In genomic region chr19:17359905-17360800, GRCh38 we compare ENCODE assay signal across 22 cellular contexts. TPM values are rescaled to one million over a fixed set of nuclear protein-coding genes. Genes with fewer than 3 reads are reported as not detected.
DNase-seq lines count a peak whose midpoint lies in the region; ATAC-seq, FAIRE-seq and TF ChIP-seq lines count a peak whose summit lies in the region.
"Had no signal": no experiment of that assay in that cellular context is flagged by ENCODE, and none has a peak within 500 bp of the region (broad histone marks: within the 10 kb centered on the region; RNA-seq: fewer than 3 reads in every experiment).

No MANE protein-coding gene starts in this region.

- no peaks in the 10 kb centered on the region for H3K9me3 Mint-ChIP-seq in neural progenitor cell

- H3K27ac ChIP-seq in K562 (ENCODE audit: extremely low read depth, low read depth, low read length) (no peak overlapping the region), neural progenitor cell (no peak overlapping the region)
- H3K27ac ChIP-seq: BLaER1, SJSA1 had no signal

- TF ChIP-seq POLR2A in K562 (conservative IDR thresholded peaks at IDR 0.05), result no peak

- intact Hi-C loops in K562 (cut with micrococcal nuclease), result no loop called here
- intact Hi-C loops in mucosa of descending colon (cut with DNase I, micrococcal nuclease), result no loop called here

- no peak for TF ChIP-seq EP300 in K562 (IDR thresholded peaks at IDR 0.05; ENCODE audit: low read length)

- peaks cover 3% of the 10 kb centered on the region for H3K4me1 Mint-ChIP-seq in neural progenitor cell
- H3K4me1 Mint-ChIP-seq: H9 had no signal

- DNase-seq in H7 (peak; percentile 62), K562 (ENCODE audit: extremely low read depth in 1 of 4, low spot score in 3 of 4) (peak in 1 of 4 experiments; percentile 10), neural progenitor cell (ENCODE audit: low spot score) (no peak), NCI-H524 treated with DMSO at 0.1 percent for 48 hours (lab: John Stamatoyannopoulos, UW) (no peak), mucosa of descending colon (no peak)
- DNase-seq: CD4-positive, CD25-positive, alpha-beta regulatory T cell; H9; NCI-H1048; NCI-H1417; NCI-H1694; NCI-H2029 treated with DMSO at 0.1 percent for 48 hours; NCI-H446 treated with DMSO at 0.1 percent for 48 hours; NCI-H526 treated with DMSO at 0.1 percent for 48 hours; Right ventricle myocardium superior; RPMI8226 had no signal

- no peak for ATAC-seq in K562
- ATAC-seq in mucosa of descending colon, result no peak

- no peaks in the 10 kb centered on the region for H3K79me2 ChIP-seq in K562 (ENCODE audit: control insufficient read depth, insufficient read depth, low read length)
- H3K79me2 ChIP-seq in neural progenitor cell (ENCODE audit: low read depth), result no peaks in the 10 kb centered on the region

- WGBS in K562 (ENCODE audit: insufficient coverage, low coverage, missing lambda C conversion rate), result 20% methylated on average over 6 of the region's 6 CpGs

- peak overlapping the region; percentile 8 for H3K4me3 Mint-ChIP-seq in neural progenitor cell
- H3K4me3 Mint-ChIP-seq: CD4-positive, CD25-positive, alpha-beta regulatory T cell; H9; IgD-negative memory B cell had no signal

- in situ Hi-C loops in K562 (cut with MboI), result no loop called here

- H3K4me3 ChIP-seq in H7 (ENCODE audit: insufficient read depth, low read depth, low read length) (no peak overlapping the region), K562 (no peak overlapping the region), neural progenitor cell (no peak overlapping the region), mucosa of descending colon (no peak overlapping the region)
- H3K4me3 ChIP-seq: BLaER1, SJSA1 had no signal

- POLR2A ChIA-PET in K562 (lab: Yijun Ruan, JAX), result interaction anchor here (0.6 kb wide), 2 partner anchors 57 to 611 kb away, joined by 3 to 4 read pairs; partner anchors contain the start of gene ABHD8

- no TSS peak for BruUV-seq in K562 (replicated peaks; lab: Mats Ljungman, UMichigan)

- H3F3A ChIP-seq in neural progenitor cell (ENCODE audit: low read depth), result no peaks in the 10 kb centered on the region

- no peaks in the 10 kb centered on the region for H4K20me1 ChIP-seq in K562 (replicated peaks; ENCODE audit: control insufficient read depth, insufficient read depth, low read length)
- H4K20me1 ChIP-seq in neural progenitor cell (ENCODE audit: low read depth), result no peaks in the 10 kb centered on the region
- H4K20me1 ChIP-seq: BLaER1 had no signal

- TF ChIP-seq CTCF in K562 (IDR thresholded peaks at IDR 0.05 in 2 of 3, conservative IDR thresholded peaks at IDR 0.05 in 1 of 3; ENCODE audit: insufficient read depth in 2 of 3, low read depth in 1 of 3, low read length in 3 of 3) (no peak), neural progenitor cell (IDR thresholded peaks at IDR 0.05) (no peak), mucosa of descending colon (IDR thresholded peaks at IDR 0.05) (no peak)

- H3K36me3 ChIP-seq in H7 (replicated peaks; ENCODE audit: control insufficient read depth, insufficient read depth, low read length), result no peaks in the 10 kb centered on the region
- no peaks in the 10 kb centered on the region for H3K36me3 ChIP-seq in K562 (ENCODE audit: control insufficient read depth, insufficient read depth, low read length)
- H3K36me3 ChIP-seq in neural progenitor cell, result no peaks in the 10 kb centered on the region
- no peaks in the 10 kb centered on the region for H3K36me3 ChIP-seq in mucosa of descending colon (ENCODE audit: low read depth)
- H3K36me3 ChIP-seq: BLaER1, SJSA1 had no signal

- peaks cover 0 to 1% of the 10 kb centered on the region in 2 experiments; a peak in 2 of 5 replicates for H3K4me1 ChIP-seq in K562 (replicated peaks in 1 of 2; ENCODE audit: control insufficient read depth in 2 of 2, insufficient read depth in 2 of 2, low read length in 2 of 2)
- H3K4me1 ChIP-seq in neural progenitor cell, result no peaks in the 10 kb centered on the region
- no peaks in the 10 kb centered on the region for H3K4me1 ChIP-seq in mucosa of descending colon (ENCODE audit: low read depth)
- H3K4me1 ChIP-seq: BLaER1 had no signal

- H3K9me1 ChIP-seq in K562 (ENCODE audit: control insufficient read depth, insufficient read depth, low read length), result no peaks in the 10 kb centered on the region

- H3K27me3 ChIP-seq in H7 (ENCODE audit: control insufficient read depth, insufficient read depth, low read length), result no peaks in the 10 kb centered on the region
- peaks cover 15 to 26% of the 10 kb centered on the region in 2 experiments for H3K27me3 ChIP-seq in K562 (ENCODE audit: control insufficient read depth in 2 of 2, insufficient read depth in 2 of 2, low read length in 2 of 2)
- no peaks in the 10 kb centered on the region for H3K27me3 ChIP-seq in neural progenitor cell
- H3K27me3 ChIP-seq: BLaER1, SJSA1 had no signal

- H2AFZ ChIP-seq in K562 (ENCODE audit: low read depth, low read length), result no peak overlapping the region
- H2AFZ ChIP-seq in neural progenitor cell (replicated peaks), result no peak overlapping the region

- no peak for FAIRE-seq in K562 (lab: Jason Lieb, UNC)
- FAIRE-seq: A204.1, D721Med, GM18507 had no signal

- H3K9ac ChIP-seq in K562 (ENCODE audit: insufficient read depth in 1 of 2, low read depth in 2 of 2, low read length in 2 of 2) (peak overlapping the region in 1 of 2 experiments; percentile 71; a peak in 1 of 4 replicates), neural progenitor cell (no peak overlapping the region)
- H3K9ac ChIP-seq: BLaER1 had no signal

- H3K27ac Mint-ChIP-seq in neural progenitor cell, result no peak overlapping the region

- no peak overlapping the region for H3K4me2 ChIP-seq in K562 (ENCODE audit: insufficient read depth, low read length)
- H3K4me2 ChIP-seq in neural progenitor cell, result no peak overlapping the region
- H3K4me2 ChIP-seq: BLaER1 had no signal

- peaks cover 10% of the 10 kb centered on the region for H3K27me3 Mint-ChIP-seq in neural progenitor cell (ENCODE audit: insufficient read depth, low read depth)

- no peak for TF ChIP-seq RAD21 in K562 (CRISPR knock-in tag; conservative IDR thresholded peaks at IDR 0.05 in 1 of 2, IDR thresholded peaks at IDR 0.05 in 1 of 2)

- CTCF ChIA-PET in K562 (lab: Yijun Ruan, JAX; ENCODE audit: low intra/inter-chr PET ratio), result no interaction called here

- H3K36me3 Mint-ChIP-seq in neural progenitor cell, result no peaks in the 10 kb centered on the region
- H3K36me3 Mint-ChIP-seq: CD4-positive, CD25-positive, alpha-beta regulatory T cell; IgD-negative memory B cell had no signal

- no peaks in the 10 kb centered on the region for H3K9me3 ChIP-seq in K562 (replicated peaks; ENCODE audit: control insufficient read depth, insufficient read depth, low read depth, low read length)
- no peaks in the 10 kb centered on the region for H3K9me3 ChIP-seq in neural progenitor cell (ENCODE audit: low read depth)
- H3K9me3 ChIP-seq in mucosa of descending colon, result no peaks in the 10 kb centered on the region
- H3K9me3 ChIP-seq: BLaER1, SJSA1 had no signal

RNA-seq across cellular contexts. Expression of gene PLVAP, which starts 17.0 kb away (rescaled TPM):
- total RNA-seq in H7 (2014; rRNA removed; shearing (Covaris generic)), result not detected in 2 replicates
- 0.46 and 1.6 TPM in 2 replicates for total RNA-seq in K562 (2011; cell fraction: chromatin; rRNA removed; ENCODE audit: low replicate concordance)
- total RNA-seq in K562 (2011; cell fraction: nucleolus; rRNA removed), result 1.3 and 2.0 TPM in 2 replicates
- 1.2 and 2.7 TPM in 2 replicates for total RNA-seq in K562 (2011; cell fraction: nucleoplasm; rRNA removed)
- total RNA-seq in K562 (2014; rRNA removed) (0.09 and 0.53 TPM in 2 replicates), K562 (2014; rRNA removed; fragmentation: Illumina TruSeq; extraction: Trizol) (0.10 TPM in 1 of 2 replicates, not detected in the other), K562 (2015; rRNA removed; fragmentation: Illumina TruSeq; extraction: Trizol) (not detected in 2 replicates), K562 (2021) (0.75 and 0.81 TPM in 2 replicates), neural progenitor cell (ENCODE audit: low replicate concordance) (0.11 and 0.37 TPM in 2 replicates), mucosa of descending colon (10 to 100 TPM; 22.2 to 42.2 (median 32.8) TPM)
- polyA plus RNA-seq in K562 (2011; rRNA removed) (0.49 and 0.70 TPM in 2 replicates), K562 (2014; fragmentation: Illumina TruSeq; extraction: Trizol) (0.51 and 0.84 TPM in 2 replicates), K562 (2014; fragmentation: Nextera tagmentation; extraction: Ambion mirVana) (not detected), K562 (2014; rRNA removed) (0.31 and 0.84 TPM in 2 replicates)
- polyA plus RNA-seq in K562 (2011; cell fraction: cytosol; rRNA removed), result 0.53 and 1.9 TPM in 2 replicates
- 0.67 and 1.1 TPM in 2 replicates for polyA plus RNA-seq in K562 (2011; cell fraction: nucleus; rRNA removed)
- polyA plus RNA-seq in K562 (2012), result 0.12 and 0.57 TPM in 2 replicates
- 0.78 and 2.1 TPM in 2 replicates for polyA minus RNA-seq in K562 (2011; rRNA and poly(A)+ RNA removed)
- polyA minus RNA-seq in K562 (2011; cell fraction: cytosol; rRNA and poly(A)+ RNA removed), result 0.67 TPM in 1 of 2 replicates, not detected in the other
- 0.27 and 0.33 TPM in 2 replicates for polyA minus RNA-seq in K562 (2011; cell fraction: nucleus; rRNA and poly(A)+ RNA removed)
- total RNA-seq: CD4-positive, CD25-positive, alpha-beta regulatory T cell; H9; SJSA1 had no signal
- polyA plus RNA-seq: AG04450; CD4-positive, CD25-positive, alpha-beta regulatory T cell; IgD-negative memory B cell had no signal

RNA-seq across cellular contexts. Expression of gene GTPBP3, which starts 22.8 kb away (rescaled TPM):
- total RNA-seq in H7 (2014; rRNA removed; shearing (Covaris generic)), result 63.0 and 64.9 TPM in 2 replicates
- 83.2 and 239 TPM in 2 replicates for total RNA-seq in K562 (2011; cell fraction: chromatin; rRNA removed; ENCODE audit: low replicate concordance)
- total RNA-seq in K562 (2011; cell fraction: nucleolus; rRNA removed), result 206 and 242 TPM in 2 replicates
- 112 and 116 TPM in 2 replicates for total RNA-seq in K562 (2011; cell fraction: nucleoplasm; rRNA removed)
- total RNA-seq in K562 (2014; rRNA removed), result 110 and 138 TPM in 2 replicates
- 9.8 and 13.5 TPM in 2 replicates for total RNA-seq in K562 (2014; rRNA removed; fragmentation: Illumina TruSeq; extraction: Trizol)
- total RNA-seq in K562 (2015; rRNA removed; fragmentation: Illumina TruSeq; extraction: Trizol), result 28.7 and 32.9 TPM in 2 replicates
- total RNA-seq in K562 (2021), result 107 and 110 TPM in 2 replicates
- 22.6 and 38.0 TPM in 2 replicates for polyA plus RNA-seq in K562 (2011; rRNA removed)
- 38.5 and 83.5 TPM in 2 replicates for polyA plus RNA-seq in K562 (2011; cell fraction: cytosol; rRNA removed)
- polyA plus RNA-seq in K562 (2011; cell fraction: nucleus; rRNA removed), result 111 and 166 TPM in 2 replicates
- polyA plus RNA-seq in K562 (2012), result 45.8 and 50.2 TPM in 2 replicates
- 19.0 and 35.4 TPM in 2 replicates for polyA plus RNA-seq in K562 (2014; fragmentation: Illumina TruSeq; extraction: Trizol)
- polyA plus RNA-seq in K562 (2014; fragmentation: Nextera tagmentation; extraction: Ambion mirVana), result 1 to 10 TPM; 4.9 to 5.6 TPM
- polyA plus RNA-seq in K562 (2014; rRNA removed), result 124 and 143 TPM in 2 replicates
- 9.1 and 9.9 TPM in 2 replicates for polyA minus RNA-seq in K562 (2011; rRNA and poly(A)+ RNA removed)
- 23.5 and 50.0 TPM in 2 replicates for polyA minus RNA-seq in K562 (2011; cell fraction: cytosol; rRNA and poly(A)+ RNA removed)
- 92.0 and 97.6 TPM in 2 replicates for polyA minus RNA-seq in K562 (2011; cell fraction: nucleus; rRNA and poly(A)+ RNA removed)
- total RNA-seq in neural progenitor cell (ENCODE audit: low replicate concordance), result 13.2 and 47.6 TPM in 2 replicates
- 10 to 100 TPM; 16.1 to 24.3 (median 16.8) TPM for total RNA-seq in mucosa of descending colon

RNA-seq across cellular contexts. Expression of gene ANO8, which starts 25.5 kb away (rescaled TPM):
- 6.9 and 7.5 TPM in 2 replicates for total RNA-seq in H7 (2014; rRNA removed; shearing (Covaris generic))
- total RNA-seq in K562 (2011; cell fraction: chromatin; rRNA removed; ENCODE audit: low replicate concordance), result 16.0 and 39.6 TPM in 2 replicates
- total RNA-seq in K562 (2011; cell fraction: nucleolus; rRNA removed), result 22.4 and 24.5 TPM in 2 replicates
- total RNA-seq in K562 (2011; cell fraction: nucleoplasm; rRNA removed), result 14.4 and 15.8 TPM in 2 replicates
- total RNA-seq in K562 (2014; rRNA removed), result 2.5 and 3.5 TPM in 2 replicates
- 0.51 and 0.73 TPM in 2 replicates for total RNA-seq in K562 (2014; rRNA removed; fragmentation: Illumina TruSeq; extraction: Trizol)
- total RNA-seq in K562 (2015; rRNA removed; fragmentation: Illumina TruSeq; extraction: Trizol), result 1.6 and 2.4 TPM in 2 replicates
- total RNA-seq in K562 (2021), result 7.6 and 8.5 TPM in 2 replicates
- polyA plus RNA-seq in K562 (2011; rRNA removed), result 2.2 and 5.1 TPM in 2 replicates
- polyA plus RNA-seq in K562 (2011; cell fraction: cytosol; rRNA removed), result 2.8 and 3.7 TPM in 2 replicates
- 32.7 and 44.1 TPM in 2 replicates for polyA plus RNA-seq in K562 (2011; cell fraction: nucleus; rRNA removed)
- 4.9 and 11.8 TPM in 2 replicates for polyA plus RNA-seq in K562 (2012)
- 1.5 and 2.5 TPM in 2 replicates for polyA plus RNA-seq in K562 (2014; fragmentation: Illumina TruSeq; extraction: Trizol)
- under 1 TPM in 1 of 2 experiments, not detected in 1; 0.07 TPM for polyA plus RNA-seq in K562 (2014; fragmentation: Nextera tagmentation; extraction: Ambion mirVana)
- 7.1 and 7.7 TPM in 2 replicates for polyA plus RNA-seq in K562 (2014; rRNA removed)
- polyA minus RNA-seq in K562 (2011; rRNA and poly(A)+ RNA removed), result 1.6 TPM in 2 replicates
- polyA minus RNA-seq in K562 (2011; cell fraction: cytosol; rRNA and poly(A)+ RNA removed), result 1.8 and 4.5 TPM in 2 replicates
- 10.5 and 14.6 TPM in 2 replicates for polyA minus RNA-seq in K562 (2011; cell fraction: nucleus; rRNA and poly(A)+ RNA removed)
- 11.4 and 25.0 TPM in 2 replicates for total RNA-seq in neural progenitor cell (ENCODE audit: low replicate concordance)
- total RNA-seq in mucosa of descending colon, result 1 to 10 TPM; 7.1 to 9.4 (median 8.6) TPM
- polyA plus RNA-seq: IgD-negative memory B cell had no signal

RNA-seq across cellular contexts. Expression of gene CCDC194, which starts 33.8 kb away (rescaled TPM):
- total RNA-seq in H7 (2014; rRNA removed; shearing (Covaris generic)), result 0.42 and 1.5 TPM in 2 replicates
- 4.8 and 5.5 TPM in 2 replicates for total RNA-seq in K562 (2011; cell fraction: chromatin; rRNA removed; ENCODE audit: low replicate concordance)
- 3.3 and 4.0 TPM in 2 replicates for total RNA-seq in K562 (2011; cell fraction: nucleolus; rRNA removed)
- 4.5 and 6.3 TPM in 2 replicates for total RNA-seq in K562 (2011; cell fraction: nucleoplasm; rRNA removed)
- 0.37 and 1.3 TPM in 2 replicates for total RNA-seq in K562 (2014; rRNA removed)
- 0.18 and 0.22 TPM in 2 replicates for total RNA-seq in K562 (2014; rRNA removed; fragmentation: Illumina TruSeq; extraction: Trizol)
- total RNA-seq in K562 (2015; rRNA removed; fragmentation: Illumina TruSeq; extraction: Trizol), result 0.34 and 0.47 TPM in 2 replicates
- 0.31 and 0.76 TPM in 2 replicates for total RNA-seq in K562 (2021)
- polyA plus RNA-seq in K562 (2011; rRNA removed), result 0.13 and 0.46 TPM in 2 replicates
- 0.29 TPM in 1 of 2 replicates, not detected in the other for polyA plus RNA-seq in K562 (2011; cell fraction: cytosol; rRNA removed)
- 1.4 and 1.7 TPM in 2 replicates for polyA plus RNA-seq in K562 (2011; cell fraction: nucleus; rRNA removed)
- 0.31 and 0.60 TPM in 2 replicates for polyA plus RNA-seq in K562 (2012)
- polyA plus RNA-seq in K562 (2014; fragmentation: Illumina TruSeq; extraction: Trizol), result 0.35 TPM in 1 of 2 replicates, not detected in the other
- polyA plus RNA-seq in K562 (2014; fragmentation: Nextera tagmentation; extraction: Ambion mirVana), result not detected
- 0.43 and 0.72 TPM in 2 replicates for polyA plus RNA-seq in K562 (2014; rRNA removed)
- polyA minus RNA-seq in K562 (2011; rRNA and poly(A)+ RNA removed), result 0.53 TPM in 1 of 2 replicates, not detected in the other
- not detected in 2 replicates for polyA minus RNA-seq in K562 (2011; cell fraction: cytosol; rRNA and poly(A)+ RNA removed)
- 0.56 and 1.3 TPM in 2 replicates for polyA minus RNA-seq in K562 (2011; cell fraction: nucleus; rRNA and poly(A)+ RNA removed)
- total RNA-seq in neural progenitor cell (ENCODE audit: low replicate concordance), result 0.56 and 1.1 TPM in 2 replicates
- total RNA-seq in mucosa of descending colon, result under 1 TPM in 2 of 3 donors, not detected in 1; 0.53 to 0.54 TPM
- total RNA-seq: Right ventricle myocardium superior, SJSA1 had no signal
- polyA plus RNA-seq: AG04450; CD4-positive, CD25-positive, alpha-beta regulatory T cell; IgD-negative memory B cell had no signal

RNA-seq across cellular contexts. Expression of gene BST2, which starts 45.3 kb away (rescaled TPM):
- total RNA-seq in H7 (2014; rRNA removed; shearing (Covaris generic)), result 203 and 204 TPM in 2 replicates
- 47.5 and 109 TPM in 2 replicates for total RNA-seq in K562 (2011; cell fraction: chromatin; rRNA removed; ENCODE audit: low replicate concordance)
- total RNA-seq in K562 (2011; cell fraction: nucleolus; rRNA removed), result 178 and 201 TPM in 2 replicates
- 126 and 143 TPM in 2 replicates for total RNA-seq in K562 (2011; cell fraction: nucleoplasm; rRNA removed)
- 186 and 224 TPM in 2 replicates for total RNA-seq in K562 (2014; rRNA removed)
- 54.9 and 64.7 TPM in 2 replicates for total RNA-seq in K562 (2014; rRNA removed; fragmentation: Illumina TruSeq; extraction: Trizol)
- total RNA-seq in K562 (2015; rRNA removed; fragmentation: Illumina TruSeq; extraction: Trizol), result 126 and 129 TPM in 2 replicates
- 158 and 163 TPM in 2 replicates for total RNA-seq in K562 (2021)
- 151 and 194 TPM in 2 replicates for polyA plus RNA-seq in K562 (2011; rRNA removed)
- 219 and 256 TPM in 2 replicates for polyA plus RNA-seq in K562 (2011; cell fraction: cytosol; rRNA removed)
- 71.2 and 82.7 TPM in 2 replicates for polyA plus RNA-seq in K562 (2011; cell fraction: nucleus; rRNA removed)
- 232 and 263 TPM in 2 replicates for polyA plus RNA-seq in K562 (2012)
- 135 and 166 TPM in 2 replicates for polyA plus RNA-seq in K562 (2014; fragmentation: Illumina TruSeq; extraction: Trizol)
- 10 to 100 TPM; 11.2 to 69.8 TPM for polyA plus RNA-seq in K562 (2014; fragmentation: Nextera tagmentation; extraction: Ambion mirVana)
- polyA plus RNA-seq in K562 (2014; rRNA removed), result 232 and 241 TPM in 2 replicates
- polyA minus RNA-seq in K562 (2011; rRNA and poly(A)+ RNA removed), result 63.4 and 76.9 TPM in 2 replicates
- polyA minus RNA-seq in K562 (2011; cell fraction: cytosol; rRNA and poly(A)+ RNA removed), result 39.6 and 74.5 TPM in 2 replicates
- polyA minus RNA-seq in K562 (2011; cell fraction: nucleus; rRNA and poly(A)+ RNA removed), result 19.9 and 44.1 TPM in 2 replicates
- total RNA-seq in neural progenitor cell (ENCODE audit: low replicate concordance), result 44.8 and 65.5 TPM in 2 replicates
- 10 to 100 TPM in 2 of 3 donors, 1 to 10 TPM in 1; 9.7 to 72.6 (median 28.2) TPM for total RNA-seq in mucosa of descending colon

Comparison
In these comparisons a context has a peak if more than half of its experiments do, and no peak if none do; other contexts are left out.
1. RNA of gene PLVAP, which starts 17.0 kb away (total RNA-seq): 22.2 to 42.2 TPM in mucosa of descending colon; 0.11 to 0.37 TPM in neural progenitor cell, 0.09 to 2.7 TPM in K562 and not detected in H7; every median in the first group is over 4 times any median in the second.